2 cellular contexts compared by ENCODE assay signal in genomic region chr1:1332031-1332755, GRCh38.
TF ChIP-seq lines count a peak whose summit lies in the region.

No MANE protein-coding gene starts in this region.

TF ChIP-seq in HCT116, 20 proteins besides CTCF, POLR2A, EP300 and RAD21:
- TF ChIP-seq REST (IDR thresholded peaks at IDR 0.05; ENCODE audit: low read depth) (no peak), CBX3 (IDR thresholded peaks at IDR 0.05; ENCODE audit: low read depth) (no peak), JUND (IDR thresholded peaks at IDR 0.05) (no peak), TCF7L2 (IDR thresholded peaks at IDR 0.05; ENCODE audit: borderline replicate concordance, extremely low read depth, insufficient read depth, insufficient read length) (no peak), FOSL1 (IDR thresholded peaks at IDR 0.05; ENCODE audit: low read depth) (no peak), CEBPB (IDR thresholded peaks at IDR 0.05; ENCODE audit: low read depth) (no peak), SIN3A (IDR thresholded peaks at IDR 0.05; ENCODE audit: low read depth) (no peak), ZNF274 (IDR thresholded peaks at IDR 0.05; ENCODE audit: low read depth, low read length) (no peak), EGR1 (IDR thresholded peaks at IDR 0.05; ENCODE audit: low read depth) (no peak), MAX (IDR thresholded peaks at IDR 0.05) (no peak), SP1 (IDR thresholded peaks at IDR 0.05; ENCODE audit: low read depth) (no peak), ATF3 (IDR thresholded peaks at IDR 0.05) (no peak), ELF1 (IDR thresholded peaks at IDR 0.05; ENCODE audit: borderline replicate concordance, low read depth) (no peak), POLR2AphosphoS5 (IDR thresholded peaks at IDR 0.05; ENCODE audit: low read depth, low read length) (no peak), YY1 (IDR thresholded peaks at IDR 0.05; ENCODE audit: extremely low read depth, insufficient replicate concordance, low read depth, low read length) (no peak), EZH2phosphoT487 (IDR thresholded peaks at IDR 0.05; ENCODE audit: borderline replicate concordance) (no peak), ZBTB33 (IDR thresholded peaks at IDR 0.05; ENCODE audit: extremely low read depth, insufficient replicate concordance, low read length) (no peak), SRF (IDR thresholded peaks at IDR 0.05; ENCODE audit: low read depth) (no peak), ZFX (IDR thresholded peaks at IDR 0.05) (no peak), EZH2 (IDR thresholded peaks at IDR 0.05) (no peak)

TF ChIP-seq in HepG2, 621 proteins besides CTCF, POLR2A, EP300 and RAD21 (continues in another document):
- peak; percentile 25 for TF ChIP-seq ZNF687 (CRISPR knock-in tag; IDR thresholded peaks at IDR 0.05)
- TF ChIP-seq GATAD2A (CRISPR knock-in tag; IDR thresholded peaks at IDR 0.05), result no peak
- no peak for TF ChIP-seq JUND (CRISPR knock-in tag; IDR thresholded peaks at IDR 0.05)
- TF ChIP-seq DMAP1 (CRISPR knock-in tag; IDR thresholded peaks at IDR 0.05), result no peak
- TF ChIP-seq ZNF331 (CRISPR knock-in tag; IDR thresholded peaks at IDR 0.05), result no peak
- no peak for TF ChIP-seq ZMYM4 (CRISPR knock-in tag; IDR thresholded peaks at IDR 0.05)
- no peak for TF ChIP-seq ZNF781 (CRISPR knock-in tag; IDR thresholded peaks at IDR 0.05; ENCODE audit: borderline replicate concordance, not compliant biosample characterization)
- peak; percentile 23 for TF ChIP-seq AGO2 (optimal IDR thresholded peaks at IDR 0.05; ENCODE audit: low read depth, low read length)
- 0 out of 2 replicates have a peak, but pooled peaks have one; percentile 43 for TF ChIP-seq ZNF660 (CRISPR knock-in tag; IDR thresholded peaks at IDR 0.05; ENCODE audit: borderline replicate concordance, low read depth)
- TF ChIP-seq ZFX (CRISPR knock-in tag; IDR thresholded peaks at IDR 0.05; ENCODE audit: low read depth), result 0 out of 2 replicates have a peak, but pooled peaks have one; percentile 16
- no peak for TF ChIP-seq ZSCAN29 (CRISPR knock-in tag; conservative IDR thresholded peaks at IDR 0.05)
- peak; percentile 29; the same call in 1 of the 2 replicates for TF ChIP-seq KDM2A (CRISPR knock-in tag; IDR thresholded peaks at IDR 0.05; ENCODE audit: borderline replicate concordance, low read depth)
- peak; percentile 74; the same call in 1 of the 2 replicates for TF ChIP-seq AKAP8 (CRISPR knock-in tag; IDR thresholded peaks at IDR 0.05)
- 0 out of 2 replicates have a peak, but pooled peaks have one; percentile 34 for TF ChIP-seq HNRNPL (IDR thresholded peaks at IDR 0.05; ENCODE audit: low read depth, low read length)
- no peak for TF ChIP-seq IKZF1 (IDR thresholded peaks at IDR 0.05)
- TF ChIP-seq ZNF691 (CRISPR knock-in tag; IDR thresholded peaks at IDR 0.05; ENCODE audit: borderline replicate concordance, low read depth), result 0 out of 2 replicates have a peak, but pooled peaks have one; percentile 18
- TF ChIP-seq ZNF318 (CRISPR knock-in tag; IDR thresholded peaks at IDR 0.05), result peak; percentile 79; the same call in 1 of the 2 replicates
- no peak for TF ChIP-seq ELF4 (CRISPR knock-in tag; IDR thresholded peaks at IDR 0.05; ENCODE audit: borderline replicate concordance)
- 0 out of 2 replicates have a peak, but pooled peaks have one; percentile 38 for TF ChIP-seq ZNF468 (CRISPR knock-in tag; IDR thresholded peaks at IDR 0.05)
- TF ChIP-seq ZNF343 (CRISPR knock-in tag; IDR thresholded peaks at IDR 0.05), result 0 out of 2 replicates have a peak, but pooled peaks have one; percentile 4
- TF ChIP-seq CHD2 (IDR thresholded peaks at IDR 0.05; ENCODE audit: low read depth, low read length), result no peak
- TF ChIP-seq ZBTB33 (CRISPR knock-in tag; IDR thresholded peaks at IDR 0.05), result peak; percentile 83
- TF ChIP-seq ZNF776 (CRISPR knock-in tag; IDR thresholded peaks at IDR 0.05), result peak; percentile 34; the same call in 1 of the 2 replicates
- 0 out of 2 replicates have a peak, but pooled peaks have one; percentile 52 for TF ChIP-seq ZBTB39 (CRISPR knock-in tag; IDR thresholded peaks at IDR 0.05)
- no peak for TF ChIP-seq ZBTB26 (CRISPR knock-in tag; IDR thresholded peaks at IDR 0.05; ENCODE audit: borderline replicate concordance)
- TF ChIP-seq ZBTB37 (CRISPR knock-in tag; IDR thresholded peaks at IDR 0.05), result no peak
- TF ChIP-seq ZBTB38 (CRISPR knock-in tag; IDR thresholded peaks at IDR 0.05), result peak; percentile 22; the same call in 1 of the 2 replicates
- no peak for TF ChIP-seq ELF1 (CRISPR knock-in tag; IDR thresholded peaks at IDR 0.05)
